ENCODE assay signal across 9 cellular contexts in genomic region chr2:33494155-33494779, GRCh38. TPM values are rescaled to one million over a fixed set of nuclear protein-coding genes. Genes with fewer than 3 reads are reported as not detected.
A peak's percentile ranks its signal among the peaks of the same experiment; 100 is the strongest.
DNase-seq lines count a peak whose midpoint lies in the region; ATAC-seq and TF ChIP-seq lines count a peak whose summit lies in the region.
"Had no signal": no experiment of that assay in that cellular context is flagged by ENCODE, and none has a peak within 500 bp of the region (broad histone marks: within the 10 kb centered on the region; RNA-seq: fewer than 3 reads in every experiment).

No MANE protein-coding gene starts in this region.

- no TSS peak for BruUV-seq in PC-9 (replicated peaks; lab: Mats Ljungman, UMichigan)

- no peak overlapping the region for H3K27ac ChIP-seq in PC-9
- peak overlapping the region in 1 of 5 donors; percentile 9 for H3K27ac ChIP-seq in stomach

- ATAC-seq in GM19328 (IDR thresholded peaks at IDR 0.05; ENCODE audit: unreplicated experiment) (peak; percentile 40), HG02981 (IDR thresholded peaks at IDR 0.05; ENCODE audit: unreplicated experiment) (peak; percentile 60)

- in situ Hi-C loops in ACHN (cut with HindIII; ENCODE audit: low pct_ligation_motif_present, low pct_unique_long_range_greater_than_20kb, low sequenced_read_pairs) (no loop called here), GM13976 (cut with MboI; ENCODE audit: low sequenced_read_pairs, unreplicated experiment) (no loop called here)

- CTCF ChIA-PET in PC-9 (lab: Charles Lee), result no interaction called here

- no peaks in the 10 kb centered on the region for H3F3A ChIP-seq in PC-9 (ENCODE audit: insufficient read depth, low read depth)

- H3K4me3 ChIP-seq in PC-9 (peak overlapping the region; percentile 12; the same call in 1 of the 2 replicates), stomach (no peak overlapping the region)

- H3K36me3 ChIP-seq in PC-9 (ENCODE audit: low read depth), result no peaks in the 10 kb centered on the region
- H3K36me3 ChIP-seq in stomach, result no peaks in the 10 kb centered on the region

- peak overlapping the region; percentile 52 for H3K4me2 ChIP-seq in PC-9

- H3K9me2 ChIP-seq in PC-9 (ENCODE audit: insufficient read depth), result no peaks in the 10 kb centered on the region

- no peak for TF ChIP-seq EP300 in stomach (IDR thresholded peaks at IDR 0.05)

- intact Hi-C loops in PC-9 (cut with micrococcal nuclease; ENCODE audit: unreplicated experiment) (no loop called here), stomach (cut with DNase I; ENCODE audit: low total_unique reads) (no loop called here), posterior cingulate gyrus (cut with DNase I) (no loop called here)

- H3K27me3 ChIP-seq in PC-9 (ENCODE audit: insufficient read depth, low read depth) (no peaks in the 10 kb centered on the region), stomach (no peaks in the 10 kb centered on the region)

- H4K20me1 ChIP-seq in PC-9 (ENCODE audit: insufficient read depth), result no peaks in the 10 kb centered on the region

- H3K4me1 ChIP-seq in PC-9 (replicated peaks; ENCODE audit: insufficient read depth) (peaks cover 14% of the 10 kb centered on the region; the same call in 1 of the 2 replicates), stomach (peaks cover 0 to 31% (median 2%) of the 10 kb centered on the region in 4 donors)

- no peaks in the 10 kb centered on the region for H3K79me2 ChIP-seq in PC-9 (ENCODE audit: low read depth)

- no peak for TF ChIP-seq CTCF in PC-9 (conservative IDR thresholded peaks at IDR 0.05)
- TF ChIP-seq CTCF in stomach (IDR thresholded peaks at IDR 0.05), result no peak
- TF ChIP-seq CTCF in GM13976 (IDR thresholded peaks at IDR 0.05; ENCODE audit: borderline replicate concordance, control extremely low read depth, extremely low read depth, insufficient read depth, missing control alignments), result no peak

- TF ChIP-seq POLR2A in stomach (IDR thresholded peaks at IDR 0.05), result no peak

- H3K9me3 ChIP-seq in PC-9 (ENCODE audit: insufficient read depth, low read depth) (no peaks in the 10 kb centered on the region), stomach (no peaks in the 10 kb centered on the region)

- POLR2A ChIA-PET in PC-9 (lab: Charles Lee; ENCODE audit: unreplicated experiment), result no interaction called here

- DNase-seq in ACHN, result peak; percentile 10
- no peak for DNase-seq in PC-9
- no peak for DNase-seq in stomach
- DNase-seq in SKM-1 (lab: John Stamatoyannopoulos, UW; ENCODE audit: unreplicated experiment), result no peak
- no peak for DNase-seq in GM13976 (ENCODE audit: low spot score)
- no peak for DNase-seq in posterior cingulate gyrus
- DNase-seq: T-helper 9 cell had no signal

- peak overlapping the region; percentile 70; the same call in 1 of the 2 replicates for H2AFZ ChIP-seq in PC-9

- 55 to 63% (median 60%) methylated on average over 10 of the region's 10 CpGs for WGBS in stomach, 5 donors

RNA-seq across cellular contexts. Expression of gene RASGRP3, which starts 17.8 kb away (rescaled TPM):
- total RNA-seq in PC-9 (2021) (0.10 and 0.72 TPM in 2 replicates), stomach (10 to 100 TPM in 4 of 5 donors, under 1 TPM in 1; 0.29 to 51.3 (median 16.0) TPM)
- polyA plus RNA-seq in stomach, result 1 to 10 TPM; 3.3 to 6.9 (median 6.3) TPM
